In genomic region chr6:145898376-145898775, GRCh38 we compare ENCODE assay signal across 16 cellular contexts.
DNase-seq lines count a peak whose midpoint lies in the region; ATAC-seq and TF ChIP-seq lines count a peak whose summit lies in the region.
"Had no signal": no experiment of that assay in that cellular context is flagged by ENCODE, and none has a peak within 500 bp of the region (broad histone marks: within the 10 kb centered on the region; RNA-seq: fewer than 3 reads in every experiment).

No MANE protein-coding gene starts in this region.

- no peaks in the 10 kb centered on the region for H3K36me3 ChIP-seq in breast epithelium
- peaks cover 3% of the 10 kb centered on the region for H3K36me3 ChIP-seq in mammary epithelial cell (ENCODE audit: insufficient read depth, low read length)

- H3K9ac ChIP-seq in mammary epithelial cell (ENCODE audit: insufficient read depth, low read length) = no peak overlapping the region
- H3K9ac ChIP-seq: SK-N-SH had no signal

- H3K9me3 ChIP-seq in breast epithelium (peaks cover 7 to 23% of the 10 kb centered on the region in 2 donors), mammary epithelial cell (replicated peaks; ENCODE audit: insufficient read depth, low read length) (no peaks in the 10 kb centered on the region)

- peaks cover 8% of the 10 kb centered on the region for H3K9me3 Mint-ChIP-seq in MCF 10A (ENCODE audit: unreplicated experiment)

- H3K4me3 ChIP-seq in breast epithelium (no peak overlapping the region), mammary epithelial cell (replicated peaks in 1 of 3; ENCODE audit: insufficient read depth in 1 of 3, low read depth in 2 of 3, low read length in 3 of 3) (no peak overlapping the region)
- H3K4me3 ChIP-seq: mucosa of descending colon, upper lobe of right lung had no signal

- peaks cover 22% of the 10 kb centered on the region for H3K36me3 Mint-ChIP-seq in MCF 10A (ENCODE audit: insufficient read depth, unreplicated experiment)

- in situ Hi-C loops in mammary epithelial cell (cut with MboI; ENCODE audit: low sequenced_read_pairs in 2 of 2) = no loop called here

- no peak overlapping the region for H3K4me2 ChIP-seq in mammary epithelial cell (ENCODE audit: insufficient read depth, low read depth, low read length)
- H3K4me2 ChIP-seq: SK-N-SH had no signal

- no peaks in the 10 kb centered on the region for H3K27me3 Mint-ChIP-seq in MCF 10A (ENCODE audit: insufficient read depth, unreplicated experiment)

- DNase-seq in MCF 10A (ENCODE audit: unreplicated experiment) = peak; percentile 91
- DNase-seq in breast epithelium (ENCODE audit: low spot score in 2 of 2) = no peak
- peak; percentile 28 for DNase-seq in NCI-H2196 (lab: John Stamatoyannopoulos, UW; ENCODE audit: unreplicated experiment)
- DNase-seq in mammary epithelial cell = peak; percentile 83
- no peak for DNase-seq in pons (ENCODE audit: low spot score)
- DNase-seq in GF-D8 (lab: John Stamatoyannopoulos, UW) = no peak
- DNase-seq: activated gamma-delta T cell treated with Interleukin-2 at 50 U/mL for 16 hours; cortex of kidney; mucosa of descending colon; NCI-H1436 treated with DMSO at 0.1 percent for 48 hours; NK-92 treated with Interleukin-12 subunit alpha and Interleukin-12 subunit beta, amount 100 ng/mL, for 24 hours; SK-N-SH; stimulated activated naive CD4-positive, alpha-beta T cell treated with Interleukin-2 at 50 U/mL for 16 hours; upper lobe of right lung had no signal

- no peaks in the 10 kb centered on the region for H3K79me2 ChIP-seq in mammary epithelial cell (ENCODE audit: insufficient read depth, low read length)

- CTCF ChIA-PET in MCF 10A (lab: Yijun Ruan, JAX) = no interaction called here
- CTCF ChIA-PET in mammary epithelial cell (lab: Charles Lee; ENCODE audit: low non-redundant PET) = no interaction called here

- H3K27me3 ChIP-seq in breast epithelium = no peaks in the 10 kb centered on the region
- no peaks in the 10 kb centered on the region for H3K27me3 ChIP-seq in mammary epithelial cell (ENCODE audit: insufficient read depth, low read length)
- H3K27me3 ChIP-seq: upper lobe of right lung had no signal

- no TSS peak for BruUV-seq in MCF 10A (replicated peaks; lab: Mats Ljungman, UMichigan)
- no TSS peak for BruUV-seq in mammary epithelial cell (replicated peaks; lab: Mats Ljungman, UMichigan)

- H3K27ac Mint-ChIP-seq in MCF 10A (ENCODE audit: low read depth, unreplicated experiment) = no peak overlapping the region

- dilution Hi-C loops in mammary epithelial cell (cut with HindIII; ENCODE audit: low sequenced_read_pairs) = no loop called here

- intact Hi-C loops in MCF 10A (cut with micrococcal nuclease) = loop anchor here (5.0 kb wide), 1 partner anchor 86 kb away; the partner anchor contains the start of gene FBXO30
- intact Hi-C loops in breast epithelium (cut with DNase I; ENCODE audit: low total_unique reads) = no loop called here
- intact Hi-C loops in mammary epithelial cell (cut with micrococcal nuclease) = no loop called here

- WGBS in mammary epithelial cell (ENCODE audit: low coverage, missing lambda C conversion rate) = 62% methylated on average over 2 of the region's 2 CpGs

- POLR2A ChIA-PET in MCF 10A (lab: Yijun Ruan, JAX) = no interaction called here

- TF ChIP-seq CTCF in MCF 10A (IDR thresholded peaks at IDR 0.05; ENCODE audit: unreplicated experiment) (no peak), breast epithelium (IDR thresholded peaks at IDR 0.05) (no peak), mammary epithelial cell (conservative IDR thresholded peaks at IDR 0.05 in 1 of 2, IDR thresholded peaks at IDR 0.05 in 1 of 2; ENCODE audit: extremely low read depth in 1 of 2, insufficient read depth in 1 of 2, low read depth in 1 of 2, low read length in 2 of 2) (no peak)

- H3K4me1 Mint-ChIP-seq in MCF 10A (ENCODE audit: insufficient read depth, unreplicated experiment) = no peaks in the 10 kb centered on the region

- no peak overlapping the region for H3K4me3 Mint-ChIP-seq in MCF 10A (ENCODE audit: unreplicated experiment)

- no peak for ATAC-seq in HG02938 (IDR thresholded peaks at IDR 0.05; ENCODE audit: unreplicated experiment)
- ATAC-seq in HG02571 (IDR thresholded peaks at IDR 0.05; ENCODE audit: unreplicated experiment) = no peak
- ATAC-seq: mucosa of descending colon, upper lobe of right lung had no signal

- H4K20me1 ChIP-seq in mammary epithelial cell (ENCODE audit: insufficient read depth, low read length) = no peaks in the 10 kb centered on the region

- H2AFZ ChIP-seq in mammary epithelial cell (ENCODE audit: low read depth, low read length) = no peak overlapping the region

- no peak for TF ChIP-seq POLR2A in breast epithelium (IDR thresholded peaks at IDR 0.05)

- no peaks in the 10 kb centered on the region for H3K4me1 ChIP-seq in breast epithelium
- peaks cover 6% of the 10 kb centered on the region for H3K4me1 ChIP-seq in mammary epithelial cell (ENCODE audit: insufficient read depth, low read length)
- H3K4me1 ChIP-seq: upper lobe of right lung had no signal

- no peak overlapping the region for H3K27ac ChIP-seq in breast epithelium
- no peak overlapping the region for H3K27ac ChIP-seq in mammary epithelial cell (ENCODE audit: insufficient read depth, low read depth, low read length)
- H3K27ac ChIP-seq: upper lobe of right lung had no signal

Comparison
In these comparisons a context has a peak if more than half of its experiments do, and no peak if none do; other contexts are left out.
1. DNase-seq: peak in MCF 10A (single experiment), NCI-H2196 (single experiment) and mammary epithelial cell (single experiment); none in breast epithelium (0 of 2), pons (single experiment) and GF-D8 (single experiment).